In genomic region chr1:235972316-235973090, GRCh38 we compare ENCODE assay signal across 8 cellular contexts.
DNase-seq lines count a peak whose midpoint lies in the region; ATAC-seq and TF ChIP-seq lines count a peak whose summit lies in the region.

No MANE protein-coding gene starts in this region.

- no peaks in the 10 kb centered on the region for H3K9me3 Mint-ChIP-seq in CD8-positive, alpha-beta T cell
- H3K9me3 Mint-ChIP-seq in activated naive CD8-positive, alpha-beta T cell (ENCODE audit: low read depth): no peaks in the 10 kb centered on the region

- no peak for DNase-seq in CD8-positive, alpha-beta T cell
- DNase-seq in right cardiac atrium (no peak), skeletal muscle cell (ENCODE audit: low read depth) (peak; percentile 56), NCI-H1417 treated with DMSO at 0.1 percent for 48 hours (lab: John Stamatoyannopoulos, UW) (no peak), NCI-H1930 (lab: John Stamatoyannopoulos, UW) (no peak)

- H3K4me3 Mint-ChIP-seq in CD8-positive, alpha-beta T cell: peak overlapping the region; percentile 78
- H3K4me3 Mint-ChIP-seq in activated naive CD8-positive, alpha-beta T cell: peak overlapping the region; percentile 73

- peaks cover 16% of the 10 kb centered on the region for H3K4me1 Mint-ChIP-seq in CD8-positive, alpha-beta T cell (ENCODE audit: low read depth)
- H3K4me1 Mint-ChIP-seq in activated naive CD8-positive, alpha-beta T cell (ENCODE audit: low read depth): peaks cover 18% of the 10 kb centered on the region

- no peaks in the 10 kb centered on the region for H3K36me3 Mint-ChIP-seq in CD8-positive, alpha-beta T cell
- H3K36me3 Mint-ChIP-seq in activated naive CD8-positive, alpha-beta T cell: peaks cover 3% of the 10 kb centered on the region

- TF ChIP-seq CTCF in CD8-positive, alpha-beta T cell (IDR thresholded peaks at IDR 0.05): no peak

- no peaks in the 10 kb centered on the region for H3K36me3 ChIP-seq in CD8-positive, alpha-beta T cell (ENCODE audit: insufficient read depth, low read length)

- H3K27ac ChIP-seq in CD8-positive, alpha-beta T cell (ENCODE audit: low read depth, low read length): peak overlapping the region; percentile 53
- peak overlapping the region; percentile 96 for H3K27ac ChIP-seq in right cardiac atrium (ENCODE audit: low read length)

- peak overlapping the region; percentile 99 for H3K27ac Mint-ChIP-seq in CD8-positive, alpha-beta T cell
- peak overlapping the region; percentile 92 for H3K27ac Mint-ChIP-seq in activated naive CD8-positive, alpha-beta T cell

- intact Hi-C loops in CD8-positive, alpha-beta T cell (cut with DNase I, micrococcal nuclease): loop anchor here (1.0 to 10.0 kb wide), 4 partner anchors 27 to 238 kb away; no protein-coding TSS in a partner anchor
- intact Hi-C loops in right cardiac atrium (cut with DNase I): loop anchor here in 3 of 4 donors (5.0 to 10.0 kb wide), 3 partner anchors 98 to 175 kb away; partner anchors contain the start of gene LYST (in 1 of the 3)

- CTCF ChIA-PET in CD8-positive, alpha-beta T cell (lab: Charles Lee): interaction anchor here (0.6 to 4.6 kb wide), 62 partner anchors 8 to 524 kb away, joined by 3 to 103 read pairs (median 6); partner anchors contain the start of genes B3GALNT2 and LYST

- no peaks in the 10 kb centered on the region for H3K27me3 ChIP-seq in CD8-positive, alpha-beta T cell (ENCODE audit: insufficient read depth, low read length)
- H3K27me3 ChIP-seq in right cardiac atrium (ENCODE audit: control insufficient read depth, insufficient read depth): no peaks in the 10 kb centered on the region

- POLR2A ChIA-PET in CD8-positive, alpha-beta T cell (lab: Charles Lee): interaction anchor here (0.6 to 2.8 kb wide), 13 partner anchors 14 to 526 kb away, joined by 3 to 23 read pairs (median 4); partner anchors contain the start of gene LYST

- peaks cover 7% of the 10 kb centered on the region for H3K4me1 ChIP-seq in CD8-positive, alpha-beta T cell (ENCODE audit: insufficient read depth, low read length)
- H3K4me1 ChIP-seq in right cardiac atrium (ENCODE audit: control insufficient read depth, insufficient read depth, low read length): no peaks in the 10 kb centered on the region

- ATAC-seq in CD8-positive, alpha-beta T cell: peak; percentile 13
- ATAC-seq in GM19468 (IDR thresholded peaks at IDR 0.05; ENCODE audit: extremely low read depth, unreplicated experiment) (peak; percentile 14), HG03565 (IDR thresholded peaks at IDR 0.05; ENCODE audit: unreplicated experiment) (peak; percentile 24), right cardiac atrium (peak; percentile 66 to 72)

- peak overlapping the region; percentile 46 for H3K4me3 ChIP-seq in CD8-positive, alpha-beta T cell (ENCODE audit: low read depth, low read length)
- H3K4me3 ChIP-seq in right cardiac atrium (ENCODE audit: low read length) (peak overlapping the region; percentile 52), skeletal muscle cell (ENCODE audit: low read depth, low read length) (peak overlapping the region; percentile 33)

- H3K9me3 ChIP-seq in CD8-positive, alpha-beta T cell (ENCODE audit: low read length): no peaks in the 10 kb centered on the region
- no peaks in the 10 kb centered on the region for H3K9me3 ChIP-seq in right cardiac atrium (ENCODE audit: control insufficient read depth, low read length)

- H3K27me3 Mint-ChIP-seq in CD8-positive, alpha-beta T cell (ENCODE audit: low read depth): no peaks in the 10 kb centered on the region
- no peaks in the 10 kb centered on the region for H3K27me3 Mint-ChIP-seq in activated naive CD8-positive, alpha-beta T cell

- 44% methylated on average over 8 of the region's 8 CpGs for whole genome bisulfite sequencing in right cardiac atrium

Comparison
In these comparisons a context has a peak if more than half of its experiments do, and no peak if none do; other contexts are left out.
1. ATAC-seq: peak in every context shown above with its lines; median percentile 69 in right cardiac atrium; 24 in HG03565; 14 in GM19468; 13 in CD8-positive, alpha-beta T cell.